ENCODE assay signal across 23 cellular contexts in genomic region chr1:204741440-204741839, GRCh38. TPM values are rescaled to one million over a fixed set of nuclear protein-coding genes. Genes with fewer than 3 reads are reported as not detected.
DNase-seq lines count a peak whose midpoint lies in the region; ATAC-seq, FAIRE-seq and TF ChIP-seq lines count a peak whose summit lies in the region.
"Had no signal": no experiment of that assay in that cellular context is flagged by ENCODE, and none has a peak within 500 bp of the region (broad histone marks: within the 10 kb centered on the region; RNA-seq: fewer than 3 reads in every experiment).

No MANE protein-coding gene starts in this region.

- TF ChIP-seq EP300 in HepG2 (IDR thresholded peaks at IDR 0.05; ENCODE audit: low read depth in 2 of 2, low read length in 2 of 2) (no peak), HepG2 (CRISPR knock-in tag; IDR thresholded peaks at IDR 0.05; ENCODE audit: borderline replicate concordance) (no peak), esophagus muscularis mucosa (IDR thresholded peaks at IDR 0.05) (no peak)

- H3K4me3 ChIP-seq in HepG2 (replicated peaks in 1 of 3; ENCODE audit: insufficient read depth in 1 of 3, low read depth in 2 of 3, low read length in 3 of 3), result no peak overlapping the region
- no peak overlapping the region for H3K4me3 ChIP-seq in right lobe of liver
- no peak overlapping the region for H3K4me3 ChIP-seq in esophagus muscularis mucosa
- H3K4me3 ChIP-seq in aorta (ENCODE audit: low read length in 2 of 2), result no peak overlapping the region
- H3K4me3 ChIP-seq in vagina, result no peak overlapping the region
- H3K4me3 ChIP-seq: BLaER1 treated with 17β-estradiol and CSF1 and Interleukin-3, amounts not matched to agents 10 nM and 100 nM; GM23338 had no signal

- TF ChIP-seq RAD21 in HepG2 (CRISPR knock-in tag; IDR thresholded peaks at IDR 0.05), result no peak

- H3K4me1 ChIP-seq in HepG2 (ENCODE audit: insufficient read depth, low read length) (no peaks in the 10 kb centered on the region), right lobe of liver (no peaks in the 10 kb centered on the region), esophagus muscularis mucosa (no peaks in the 10 kb centered on the region), aorta (ENCODE audit: control insufficient read depth in 1 of 2, insufficient read depth in 2 of 2, low read length in 2 of 2) (no peaks in the 10 kb centered on the region), vagina (no peaks in the 10 kb centered on the region)
- H3K4me1 ChIP-seq: BLaER1 treated with 17β-estradiol and CSF1 and Interleukin-3, amounts not matched to agents 10 nM and 100 nM had no signal

- no peaks in the 10 kb centered on the region for H3K79me2 ChIP-seq in HepG2 (ENCODE audit: insufficient read depth, low read length)

- POLR2A ChIA-PET in HepG2 (lab: Yijun Ruan, JAX), result no interaction called here

- TF ChIP-seq POLR2A in HepG2 (IDR thresholded peaks at IDR 0.05; ENCODE audit: insufficient read depth in 1 of 2, low read depth in 2 of 2, low read length in 2 of 2) (no peak), right lobe of liver (IDR thresholded peaks at IDR 0.05) (no peak), esophagus muscularis mucosa (IDR thresholded peaks at IDR 0.05; ENCODE audit: low read depth) (no peak), vagina (IDR thresholded peaks at IDR 0.05) (no peak)

- DNase-seq in HepG2 (ENCODE audit: low spot score) (no peak), right lobe of liver (no peak), NCI-H82 treated with DMSO at 0.1 percent for 48 hours (lab: John Stamatoyannopoulos, UW; ENCODE audit: unreplicated experiment) (peak; percentile 98), esophagus muscularis mucosa (ENCODE audit: extremely low spot score) (peak; percentile 17), aorta (no peak), vagina (ENCODE audit: extremely low spot score in 2 of 2) (no peak)
- DNase-seq: ACHN; AML-193; BE2C; CD4-positive, alpha-beta T cell; CD8-positive, alpha-beta memory T cell; DMS53; DMS79 treated with DMSO at 0.1 percent for 48 hours; GF-D8; H9 had no signal

- peaks cover 0 to 15% of the 10 kb centered on the region in 2 experiments; a peak in 4 of 5 replicates for H3K27me3 ChIP-seq in HepG2 (ENCODE audit: control insufficient read depth in 1 of 2, insufficient read depth in 2 of 2, low read length in 2 of 2)
- no peaks in the 10 kb centered on the region for H3K27me3 ChIP-seq in right lobe of liver
- H3K27me3 ChIP-seq in esophagus muscularis mucosa, result no peaks in the 10 kb centered on the region
- peaks cover 0 to 2% of the 10 kb centered on the region in 2 donors for H3K27me3 ChIP-seq in aorta (ENCODE audit: control insufficient read depth in 1 of 2, insufficient read depth in 2 of 2, low read length in 1 of 2)
- no peaks in the 10 kb centered on the region for H3K27me3 ChIP-seq in vagina
- H3K27me3 ChIP-seq: BE2C; BLaER1 treated with 17β-estradiol and CSF1 and Interleukin-3, amounts not matched to agents 10 nM and 100 nM had no signal

- no TSS peak for BruUV-seq in HepG2 (replicated peaks; lab: Mats Ljungman, UMichigan)

- WGBS in HepG2 (ENCODE audit: low lambda C conversion rate), result 0% methylated on average over 1 of the region's 1 CpG
- 54% methylated on average over 1 of the region's 1 CpG for WGBS in right lobe of liver (ENCODE audit: insufficient coverage, low coverage, low lambda C conversion rate, missing lambda C conversion rate)
- 88% methylated on average over 1 of the region's 1 CpG for WGBS in esophagus muscularis mucosa
- WGBS in aorta, 2 donors, result 78 to 87% methylated on average over 1 of the region's 1 CpG

- ATAC-seq in HepG2 (no peak), right lobe of liver (no peak), aorta (ENCODE audit: low FRiP score) (no peak)
- ATAC-seq: GM23338, HCT116 had no signal

- no peak overlapping the region for H3K4me2 ChIP-seq in HepG2 (ENCODE audit: low read depth, low read length)
- H3K4me2 ChIP-seq: BLaER1 treated with 17β-estradiol and CSF1 and Interleukin-3, amounts not matched to agents 10 nM and 100 nM; GM23338 had no signal

- H3K27ac ChIP-seq in HepG2 (ENCODE audit: extremely low read length, insufficient read depth, low read length), result no peak overlapping the region
- H3K27ac ChIP-seq in right lobe of liver, result no peak overlapping the region
- no peak overlapping the region for H3K27ac ChIP-seq in esophagus muscularis mucosa (replicated peaks in 1 of 4)
- H3K27ac ChIP-seq in aorta (ENCODE audit: low read depth in 1 of 2, low read length in 2 of 2), result no peak overlapping the region
- H3K27ac ChIP-seq in vagina, result no peak overlapping the region
- H3K27ac ChIP-seq: 22Rv1; BLaER1 treated with 17β-estradiol and CSF1 and Interleukin-3, amounts not matched to agents 10 nM and 100 nM had no signal

- TF ChIP-seq CTCF in HepG2 (CRISPR knock-in tag; IDR thresholded peaks at IDR 0.05) (no peak), right lobe of liver (IDR thresholded peaks at IDR 0.05) (no peak), esophagus muscularis mucosa (IDR thresholded peaks at IDR 0.05) (no peak), vagina (IDR thresholded peaks at IDR 0.05) (no peak)

- in situ Hi-C loops in HepG2 (cut with HindIII; ENCODE audit: extremely low pct_ligation_motif_present, low pct_unique_long_range_greater_than_20kb), result no loop called here

- H3K9me3 ChIP-seq in HepG2 (ENCODE audit: low read length), result no peaks in the 10 kb centered on the region
- no peaks in the 10 kb centered on the region for H3K9me3 ChIP-seq in right lobe of liver
- peaks cover 0 to 21% (median 3%) of the 10 kb centered on the region in 4 donors for H3K9me3 ChIP-seq in esophagus muscularis mucosa
- H3K9me3 ChIP-seq in aorta (ENCODE audit: control insufficient read depth, low read length), result peaks cover 4% of the 10 kb centered on the region
- H3K9me3 ChIP-seq in vagina, result no peaks in the 10 kb centered on the region
- H3K9me3 ChIP-seq: BE2C had no signal

- no peak for FAIRE-seq in HepG2 (lab: Jason Lieb, UNC)
- FAIRE-seq: A204.1, GM12891, GM18507 had no signal

- CTCF ChIA-PET in HepG2 (lab: Yijun Ruan, JAX; ENCODE audit: low intra/inter-chr PET ratio, low total read pairs), result no interaction called here

- H3K9ac ChIP-seq in HepG2 (ENCODE audit: insufficient read depth, low read depth, low read length), result no peak overlapping the region
- H3K9ac ChIP-seq: BLaER1 treated with 17β-estradiol and CSF1 and Interleukin-3, amounts not matched to agents 10 nM and 100 nM had no signal

- intact Hi-C loops in HepG2 (cut with micrococcal nuclease; ENCODE audit: unreplicated experiment), result no loop called here
- intact Hi-C loops in right lobe of liver (cut with DNase I), result no loop called here
- intact Hi-C loops in esophagus muscularis mucosa (cut with DNase I), result no loop called here
- intact Hi-C loops in aorta (cut with DNase I), result no loop called here
- intact Hi-C loops in vagina (cut with DNase I), result no loop called here

- no peaks in the 10 kb centered on the region for H3K36me3 ChIP-seq in HepG2 (replicated peaks in 1 of 2; ENCODE audit: control insufficient read depth in 1 of 2, insufficient read depth in 2 of 2, low read length in 2 of 2)
- H3K36me3 ChIP-seq in right lobe of liver, result no peaks in the 10 kb centered on the region
- H3K36me3 ChIP-seq in esophagus muscularis mucosa, result no peaks in the 10 kb centered on the region
- H3K36me3 ChIP-seq in aorta (ENCODE audit: control insufficient read depth in 1 of 2, insufficient read depth in 2 of 2, low read length in 1 of 2), result no peaks in the 10 kb centered on the region
- H3K36me3 ChIP-seq in vagina, result no peaks in the 10 kb centered on the region
- H3K36me3 ChIP-seq: BE2C; BLaER1 treated with 17β-estradiol and CSF1 and Interleukin-3, amounts not matched to agents 10 nM and 100 nM had no signal

- no peak overlapping the region for H2AFZ ChIP-seq in HepG2 (ENCODE audit: low read length)
- H2AFZ ChIP-seq: GM23338 had no signal

- H4K20me1 ChIP-seq in HepG2 (ENCODE audit: insufficient read depth, low read length), result no peaks in the 10 kb centered on the region
- H4K20me1 ChIP-seq: BLaER1 treated with 17β-estradiol and CSF1 and Interleukin-3, amounts not matched to agents 10 nM and 100 nM had no signal

TF ChIP-seq in HepG2, 621 proteins besides CTCF, POLR2A, EP300 and RAD21:
- TF ChIP-seq MAFK (conservative IDR thresholded peaks at IDR 0.05 in 1 of 2, IDR thresholded peaks at IDR 0.05 in 1 of 2; ENCODE audit: low read length in 2 of 2) (peak in 1 of 2 experiments; percentile 55; a peak in 2 of 4 replicates), SSRP1 (CRISPR knock-in tag; IDR thresholded peaks at IDR 0.05) (no peak), MAFF (IDR thresholded peaks at IDR 0.05; ENCODE audit: low read depth, low read length) (0 out of 2 replicates have a peak, but pooled peaks have one; percentile 11), IKZF1 (IDR thresholded peaks at IDR 0.05) (no peak), FOXA3 (CRISPR knock-in tag; IDR thresholded peaks at IDR 0.05) (no peak)
TF ChIP-seq in HepG2: peak in this region for 2.

RNA-seq across cellular contexts. Expression of gene LRRN2, which starts 55.9 kb away (rescaled TPM):
- total RNA-seq in HepG2 (2016; rRNA removed; fragmentation: Illumina TruSeq; extraction: Trizol), result not detected in 2 replicates
- not detected in 2 replicates for total RNA-seq in HepG2 (2016; cell fraction: cytosol; rRNA removed; fragmentation: Illumina TruSeq; extraction: Trizol; ENCODE audit: low read depth)
- total RNA-seq in HepG2 (2016; cell fraction: insoluble cytoplasmic fraction; rRNA removed; fragmentation: Illumina TruSeq; extraction: Trizol), result not detected in 2 replicates
- total RNA-seq in HepG2 (2016; cell fraction: membrane; rRNA removed; fragmentation: Illumina TruSeq; extraction: Trizol), result not detected in 2 replicates
- not detected in 2 replicates for total RNA-seq in HepG2 (2016; cell fraction: nucleus; rRNA removed; fragmentation: Illumina TruSeq; extraction: Trizol)
- not detected in 2 replicates for polyA plus RNA-seq in HepG2 (2011; rRNA removed)
- polyA plus RNA-seq in HepG2 (2011; cell fraction: cytosol; rRNA removed), result not detected in 2 replicates
- polyA plus RNA-seq in HepG2 (2011; cell fraction: nucleus; rRNA removed), result not detected in 2 replicates
- polyA plus RNA-seq in HepG2 (2012), result 0.04 TPM in 1 of 2 replicates, not detected in the other
- polyA plus RNA-seq in HepG2 (2016; cell fraction: cytosol; fragmentation: Illumina TruSeq; extraction: Trizol; ENCODE audit: low read depth), result not detected in 2 replicates
- polyA plus RNA-seq in HepG2 (2016; cell fraction: insoluble cytoplasmic fraction; fragmentation: Illumina TruSeq; extraction: Trizol; ENCODE audit: low read depth), result not detected in 2 replicates
- not detected in 2 replicates for polyA plus RNA-seq in HepG2 (2016; cell fraction: membrane; fragmentation: Illumina TruSeq; extraction: Trizol; ENCODE audit: low read depth)
- not detected in 2 replicates for polyA plus RNA-seq in HepG2 (2016; cell fraction: nucleus; fragmentation: Illumina TruSeq; extraction: Trizol; ENCODE audit: insufficient read depth, low read depth)
- polyA minus RNA-seq in HepG2 (2011; rRNA and poly(A)+ RNA removed; ENCODE audit: low replicate concordance), result not detected in 2 replicates
- polyA minus RNA-seq in HepG2 (2011; cell fraction: cytosol; rRNA and poly(A)+ RNA removed), result not detected in 2 replicates
- not detected in 2 replicates for polyA minus RNA-seq in HepG2 (2011; cell fraction: nucleus; rRNA and poly(A)+ RNA removed)
- total RNA-seq in right lobe of liver, result under 1 TPM; 0.07 to 0.78 (median 0.25) TPM
- total RNA-seq in esophagus muscularis mucosa, result 10 to 100 TPM in 1 of 4 donors, 1 to 10 TPM in 3; 3.6 to 15.2 (median 5.0) TPM
- total RNA-seq in aorta, result 1 to 10 TPM; 1.3 to 6.8 TPM
- not detected for polyA plus RNA-seq in aorta
- total RNA-seq in vagina, result 3.4 TPM
- total RNA-seq: CD4-positive, alpha-beta T cell; CD8-positive, alpha-beta memory T cell had no signal
- polyA plus RNA-seq: CD14-positive monocyte; CD8-positive, alpha-beta memory T cell had no signal

Comparison
In these comparisons a context has a peak if more than half of its experiments do, and no peak if none do; other contexts are left out.
1. DNase-seq: peak in NCI-H82 treated with DMSO at 0.1 percent for 48 hours (single experiment) and esophagus muscularis mucosa (single experiment); none in HepG2 (single experiment), right lobe of liver (0 of 3), aorta (0 of 2) and vagina (0 of 2).